Comparison of ENCODE assay signal across 16 cellular contexts in genomic region chr16:80151706-80152073, GRCh38.
A peak's percentile ranks its signal among the peaks of the same experiment; 100 is the strongest.
DNase-seq lines count a peak whose midpoint lies in the region; ATAC-seq, FAIRE-seq and TF ChIP-seq lines count a peak whose summit lies in the region.
"Had no signal": no experiment of that assay in that cellular context is flagged by ENCODE, and none has a peak within 500 bp of the region (broad histone marks: within the 10 kb centered on the region; RNA-seq: fewer than 3 reads in every experiment).

No MANE protein-coding gene starts in this region.

- H3K79me2 ChIP-seq in GM23248 (ENCODE audit: insufficient read depth) (no peaks in the 10 kb centered on the region), endothelial cell of umbilical vein (ENCODE audit: control insufficient read depth, insufficient read depth, low read length) (no peaks in the 10 kb centered on the region), osteoblast (ENCODE audit: insufficient read depth, low read length) (no peaks in the 10 kb centered on the region)

- TF ChIP-seq POLR2A in endothelial cell of umbilical vein (IDR thresholded peaks at IDR 0.05; ENCODE audit: low read depth, low read length): no peak

- dilution Hi-C loops in endothelial cell of umbilical vein (cut with MboI; ENCODE audit: extremely low pct_ligation_motif_present, low sequenced_read_pairs): no loop called here

- H3K4me3 Mint-ChIP-seq in osteocyte (ENCODE audit: unreplicated experiment): no peak overlapping the region
- H3K4me3 Mint-ChIP-seq: H9 had no signal

- intact Hi-C loops in endothelial cell of umbilical vein (cut with micrococcal nuclease): no loop called here

- H3K4me2 ChIP-seq in GM23248 (ENCODE audit: unreplicated experiment) (peak overlapping the region; percentile 40), endothelial cell of umbilical vein (ENCODE audit: insufficient read depth, low read length) (no peak overlapping the region), osteoblast (ENCODE audit: insufficient read depth, low read length) (peak overlapping the region; percentile 67)
- H3K4me2 ChIP-seq: BLaER1 had no signal

- H3K36me3 Mint-ChIP-seq in osteocyte (ENCODE audit: unreplicated experiment): no peaks in the 10 kb centered on the region

- peaks cover 17% of the 10 kb centered on the region for H3K4me1 Mint-ChIP-seq in osteocyte (ENCODE audit: unreplicated experiment)

- no peaks in the 10 kb centered on the region for H3K9me1 ChIP-seq in endothelial cell of umbilical vein (replicated peaks; ENCODE audit: control insufficient read depth, extremely low read depth, insufficient read depth, low read length)

- no peaks in the 10 kb centered on the region for H3K27me3 ChIP-seq in GM23248 (replicated peaks; ENCODE audit: insufficient read depth)
- H3K27me3 ChIP-seq in endothelial cell of umbilical vein (ENCODE audit: control insufficient read depth in 2 of 2, insufficient read depth in 2 of 2, low read length in 2 of 2): no peaks in the 10 kb centered on the region
- H3K27me3 ChIP-seq in osteoblast (ENCODE audit: insufficient read depth, low read length): no peaks in the 10 kb centered on the region
- H3K27me3 ChIP-seq: BLaER1 had no signal

- BruUV-seq in endothelial cell of umbilical vein (replicated peaks; lab: Mats Ljungman, UMichigan): no TSS peak

- TF ChIP-seq CTCF in endothelial cell of umbilical vein (IDR thresholded peaks at IDR 0.05; ENCODE audit: extremely low read depth in 1 of 2, insufficient read depth in 1 of 2, low read depth in 1 of 2, low read length in 2 of 2): no peak
- no peak for TF ChIP-seq CTCF in osteoblast (IDR thresholded peaks at IDR 0.05; ENCODE audit: extremely low read depth, low read depth, low read length)
- no peak for TF ChIP-seq CTCF in osteocyte (IDR thresholded peaks at IDR 0.05)

- peaks cover 4% of the 10 kb centered on the region for H3K9me3 Mint-ChIP-seq in osteocyte (ENCODE audit: unreplicated experiment)
- H3K9me3 Mint-ChIP-seq: H9 had no signal

- POLR2A ChIA-PET in endothelial cell of umbilical vein (lab: Charles Lee): no interaction called here

- H3K27ac ChIP-seq in GM23248 (peak overlapping the region; percentile 49), endothelial cell of umbilical vein (ENCODE audit: insufficient read depth, low read depth, low read length) (no peak overlapping the region), osteoblast (ENCODE audit: low read depth, low read length) (peak overlapping the region; percentile 86)
- H3K27ac ChIP-seq: BLaER1 had no signal

- CTCF ChIA-PET in endothelial cell of umbilical vein (lab: Charles Lee): interaction anchor here (1.0 to 1.2 kb wide), 2 partner anchors 9 to 81 kb away, joined by 4 read pairs; no protein-coding TSS in a partner anchor

- no peak overlapping the region for H2AFZ ChIP-seq in GM23248
- H2AFZ ChIP-seq in endothelial cell of umbilical vein (ENCODE audit: low read depth, low read length): no peak overlapping the region
- H2AFZ ChIP-seq in osteoblast (ENCODE audit: low read length): no peak overlapping the region

- no peaks in the 10 kb centered on the region for H3K9me2 ChIP-seq in GM23248 (ENCODE audit: insufficient read depth)

- H3K27ac Mint-ChIP-seq in osteocyte (ENCODE audit: unreplicated experiment): no peak overlapping the region
- H3K27ac Mint-ChIP-seq: H9 had no signal

- 25 to 32% methylated on average over 3 of the region's 3 CpGs for WGBS in GM23248 (ENCODE audit: low coverage in 1 of 2, low lambda C conversion rate in 2 of 2, missing lambda C conversion rate in 2 of 2), 2 experiments

- in situ Hi-C loops in GM23248 (cut with MboI): no loop called here

- peaks cover 38% of the 10 kb centered on the region for H3F3A ChIP-seq in GM23248 (ENCODE audit: insufficient read depth)

- H3K9me3 ChIP-seq in GM23248 (ENCODE audit: low read depth) (no peaks in the 10 kb centered on the region), endothelial cell of umbilical vein (replicated peaks; ENCODE audit: control insufficient read depth, insufficient read depth, low read length) (no peaks in the 10 kb centered on the region), osteoblast (ENCODE audit: low read depth, low read length) (no peaks in the 10 kb centered on the region)
- H3K9me3 ChIP-seq: BLaER1 had no signal

- peak; percentile 10 for DNase-seq in DMS153 treated with DMSO at 0.1 percent for 48 hours (lab: John Stamatoyannopoulos, UW; ENCODE audit: unreplicated experiment)
- no peak for DNase-seq in GM23248
- peak; percentile 60 for DNase-seq in endothelial cell of umbilical vein (ENCODE audit: low read depth, low spot score)
- DNase-seq in osteoblast (ENCODE audit: insufficient read length, low spot score, missing footprints): no peak
- no peak for DNase-seq in osteocyte (ENCODE audit: extremely low spot score, unreplicated experiment)
- DNase-seq: H9, NCI-H187 treated with DMSO at 0.1 percent for 48 hours, NCI-H446 treated with DMSO at 0.1 percent for 48 hours, NCI-H748 treated with DMSO at 0.1 percent for 48 hours, RPMI8226, SW 1271 had no signal

- H3K36me3 ChIP-seq in GM23248 (ENCODE audit: low read depth) (no peaks in the 10 kb centered on the region), endothelial cell of umbilical vein (ENCODE audit: control insufficient read depth in 2 of 2, extremely low read depth in 1 of 2, insufficient read depth in 2 of 2, low read length in 2 of 2) (no peaks in the 10 kb centered on the region), osteoblast (ENCODE audit: insufficient read depth, low read length) (no peaks in the 10 kb centered on the region)
- H3K36me3 ChIP-seq: BLaER1 had no signal

- no peaks in the 10 kb centered on the region for H3K27me3 Mint-ChIP-seq in osteocyte (ENCODE audit: unreplicated experiment)

- no peak for FAIRE-seq in endothelial cell of umbilical vein (lab: Jason Lieb, UNC)
- FAIRE-seq: GM19239, K562 had no signal

- ATAC-seq in HG03045 (IDR thresholded peaks at IDR 0.05; ENCODE audit: unreplicated experiment) (no peak), HG02840 (IDR thresholded peaks at IDR 0.05; ENCODE audit: low FRiP score, unreplicated experiment) (no peak)
- ATAC-seq: K562 had no signal

- H3K9ac ChIP-seq in GM23248: no peak overlapping the region
- H3K9ac ChIP-seq in endothelial cell of umbilical vein (replicated peaks; ENCODE audit: extremely low read depth, insufficient read depth, low read length): no peak overlapping the region
- H3K9ac ChIP-seq: BLaER1 had no signal

- peaks cover 36% of the 10 kb centered on the region for H3K4me1 ChIP-seq in GM23248 (ENCODE audit: insufficient read depth)
- H3K4me1 ChIP-seq in endothelial cell of umbilical vein (ENCODE audit: control insufficient read depth, extremely low read depth, insufficient read depth, low read length): no peaks in the 10 kb centered on the region
- H3K4me1 ChIP-seq in osteoblast (ENCODE audit: insufficient read depth, low read length): peaks cover 37% of the 10 kb centered on the region
- H3K4me1 ChIP-seq: BLaER1 had no signal

- H3K4me3 ChIP-seq in GM23248: no peak overlapping the region
- no peak overlapping the region for H3K4me3 ChIP-seq in endothelial cell of umbilical vein (replicated peaks in 1 of 3; ENCODE audit: insufficient read depth in 1 of 3, low read depth in 1 of 3, low read length in 3 of 3)
- H3K4me3 ChIP-seq in osteoblast (ENCODE audit: insufficient read depth, low read length): no peak overlapping the region
- H3K4me3 ChIP-seq: BLaER1, K562 had no signal

- H4K20me1 ChIP-seq in GM23248 (ENCODE audit: insufficient read depth) (no peaks in the 10 kb centered on the region), endothelial cell of umbilical vein (replicated peaks; ENCODE audit: control insufficient read depth, extremely low read depth, insufficient read depth, low read length) (no peaks in the 10 kb centered on the region), osteoblast (ENCODE audit: insufficient read depth, low read length) (no peaks in the 10 kb centered on the region)
- H4K20me1 ChIP-seq: BLaER1 had no signal

TF ChIP-seq in endothelial cell of umbilical vein, 7 proteins besides CTCF, POLR2A, EP300 and RAD21:
- TF ChIP-seq POLR2AphosphoS5 (IDR thresholded peaks at IDR 0.05; ENCODE audit: insufficient read depth, low read depth, low read length): no peak
- TF ChIP-seq GATA2 (IDR thresholded peaks at IDR 0.05; ENCODE audit: insufficient read depth, insufficient read length, low read depth, low read length): peak; percentile 35

Comparison
In these comparisons a context has a peak if more than half of its experiments do, and no peak if none do; other contexts are left out.
1. DNase-seq: peak in DMS153 treated with DMSO at 0.1 percent for 48 hours (single experiment) and endothelial cell of umbilical vein (single experiment); none in GM23248 (single experiment), osteoblast (single experiment) and osteocyte (single experiment).